ENCODE assay signal across 8 cellular contexts in genomic region chr1:58902830-58903229, GRCh38.
DNase-seq lines count a peak whose midpoint lies in the region; ATAC-seq and TF ChIP-seq lines count a peak whose summit lies in the region.

No MANE protein-coding gene starts in this region.

- no peak for DNase-seq in activated CD4-positive, alpha-beta T cell treated with anti-CD3 and anti-CD28 coated beads for 36 hours
- DNase-seq in activated CD4-positive, alpha-beta T cell treated with anti-CD3 and anti-CD28 coated beads for 4 hours: no peak
- no peak for DNase-seq in activated naive CD8-positive, alpha-beta T cell treated with anti-CD3 and anti-CD28 coated beads, Interleukin-2, amount 50 U/mL, for 24 hours
- no peak for DNase-seq in testis
- DNase-seq in NCI-H1436 (lab: John Stamatoyannopoulos, UW): no peak
- DNase-seq in HUDEP-2 (lab: John Stamatoyannopoulos, UW; ENCODE audit: unreplicated experiment in 76 of 76): no peak

- H3K36me3 Mint-ChIP-seq in activated CD4-positive, alpha-beta T cell treated with anti-CD3 and anti-CD28 coated beads for 36 hours (ENCODE audit: low read depth): no peaks in the 10 kb centered on the region
- H3K36me3 Mint-ChIP-seq in activated naive CD8-positive, alpha-beta T cell treated with anti-CD3 and anti-CD28 coated beads, Interleukin-2, amount 50 U/mL, for 24 hours (ENCODE audit: low read depth): no peaks in the 10 kb centered on the region

- H3K27ac ChIP-seq in liver (ENCODE audit: low read depth in 1 of 2, low read length in 2 of 2): peak overlapping the region; percentile 97 to 98
- H3K27ac ChIP-seq in testis: peak overlapping the region; percentile 87 to 96

- no peaks in the 10 kb centered on the region for H3K27me3 Mint-ChIP-seq in activated CD4-positive, alpha-beta T cell treated with anti-CD3 and anti-CD28 coated beads for 36 hours
- H3K27me3 Mint-ChIP-seq in activated naive CD8-positive, alpha-beta T cell treated with anti-CD3 and anti-CD28 coated beads, Interleukin-2, amount 50 U/mL, for 24 hours: no peaks in the 10 kb centered on the region

- H3K9me3 ChIP-seq in liver (ENCODE audit: control insufficient read depth in 4 of 4, low read length in 3 of 4): no peaks in the 10 kb centered on the region
- H3K9me3 ChIP-seq in testis: no peaks in the 10 kb centered on the region

- no peak for TF ChIP-seq POLR2A in testis (IDR thresholded peaks at IDR 0.05)

- H3K27me3 ChIP-seq in liver (ENCODE audit: control insufficient read depth in 4 of 4, insufficient read depth in 4 of 4, low read length in 3 of 4) (no peaks in the 10 kb centered on the region), testis (no peaks in the 10 kb centered on the region)

- H3K4me3 ChIP-seq in liver (ENCODE audit: low read depth in 1 of 3, low read length in 3 of 3) (peak overlapping the region; percentile 46 to 91 (median 68)), testis (no peak overlapping the region)

- POLR2A ChIA-PET in activated CD4-positive, alpha-beta T cell treated with anti-CD3 and anti-CD28 coated beads for 36 hours (lab: Charles Lee): interaction anchor here (0.6 to 1.3 kb wide), 2 partner anchors 118 to 178 kb away, joined by 3 to 6 read pairs; partner anchors contain the start of gene JUN

- ATAC-seq in activated CD4-positive, alpha-beta T cell treated with anti-CD3 and anti-CD28 coated beads for 36 hours: no peak
- ATAC-seq in activated naive CD8-positive, alpha-beta T cell treated with anti-CD3 and anti-CD28 coated beads, Interleukin-2, amount 50 U/mL, for 24 hours: no peak
- ATAC-seq in GM19452 (IDR thresholded peaks at IDR 0.05; ENCODE audit: unreplicated experiment): no peak

- peaks cover 0 to 20% (median 3%) of the 10 kb centered on the region in 4 donors for H3K4me1 ChIP-seq in liver (ENCODE audit: control insufficient read depth in 4 of 4, insufficient read depth in 4 of 4, low read length in 3 of 4)
- peaks cover 24% of the 10 kb centered on the region for H3K4me1 ChIP-seq in testis

- H3K36me3 ChIP-seq in liver (ENCODE audit: control insufficient read depth in 4 of 4, insufficient read depth in 3 of 4, low read depth in 1 of 4, low read length in 3 of 4) (no peaks in the 10 kb centered on the region), testis (ENCODE audit: low read depth, missing control alignments) (no peaks in the 10 kb centered on the region)

- intact Hi-C loops in activated CD4-positive, alpha-beta T cell treated with anti-CD3 and anti-CD28 coated beads for 36 hours (cut with DNase I, micrococcal nuclease): loop anchor here (1.0 to 5.0 kb wide), 7 partner anchors 86 to 911 kb away; partner anchors contain the start of genes FGGY (in 2 of the 2), HOOK1 (in 1 of the 2) and JUN (in 1 of the 2)
- intact Hi-C loops in testis (cut with DNase I; ENCODE audit: low total_unique reads): loop anchor here (10.0 kb wide), 1 partner anchor 118 kb away; the partner anchor contains the start of gene JUN

- peaks cover 15% of the 10 kb centered on the region for H3K4me1 Mint-ChIP-seq in activated CD4-positive, alpha-beta T cell treated with anti-CD3 and anti-CD28 coated beads for 36 hours
- H3K4me1 Mint-ChIP-seq in activated naive CD8-positive, alpha-beta T cell treated with anti-CD3 and anti-CD28 coated beads, Interleukin-2, amount 50 U/mL, for 24 hours: peaks cover 15% of the 10 kb centered on the region

- H3K9ac ChIP-seq in liver (ENCODE audit: low read depth in 1 of 2, low read length in 2 of 2): peak overlapping the region; percentile 76 to 77

- TF ChIP-seq RAD21 in liver (IDR thresholded peaks at IDR 0.05): no peak

- H3K9me3 Mint-ChIP-seq in activated CD4-positive, alpha-beta T cell treated with anti-CD3 and anti-CD28 coated beads for 36 hours (ENCODE audit: low read depth): no peaks in the 10 kb centered on the region
- no peaks in the 10 kb centered on the region for H3K9me3 Mint-ChIP-seq in activated naive CD8-positive, alpha-beta T cell treated with anti-CD3 and anti-CD28 coated beads, Interleukin-2, amount 50 U/mL, for 24 hours

- peak overlapping the region; percentile 69 for H3K27ac Mint-ChIP-seq in activated CD4-positive, alpha-beta T cell treated with anti-CD3 and anti-CD28 coated beads for 36 hours
- H3K27ac Mint-ChIP-seq in activated naive CD8-positive, alpha-beta T cell treated with anti-CD3 and anti-CD28 coated beads, Interleukin-2, amount 50 U/mL, for 24 hours: peak overlapping the region; percentile 72

- peak overlapping the region; percentile 62 for H3K4me3 Mint-ChIP-seq in activated CD4-positive, alpha-beta T cell treated with anti-CD3 and anti-CD28 coated beads for 36 hours
- H3K4me3 Mint-ChIP-seq in activated naive CD8-positive, alpha-beta T cell treated with anti-CD3 and anti-CD28 coated beads, Interleukin-2, amount 50 U/mL, for 24 hours: peak overlapping the region; percentile 68

- CTCF ChIA-PET in activated CD4-positive, alpha-beta T cell treated with anti-CD3 and anti-CD28 coated beads for 36 hours (lab: Charles Lee): interaction anchor here (1.0 to 1.1 kb wide), 3 partner anchors 10 to 17 kb away, joined by 3 read pairs; no protein-coding TSS in a partner anchor

- no peak for TF ChIP-seq CTCF in liver (IDR thresholded peaks at IDR 0.05; ENCODE audit: low read depth, low read length, missing input control)
- no peak for TF ChIP-seq CTCF in testis (IDR thresholded peaks at IDR 0.05)

- WGBS in liver: 80% methylated on average over 2 of the region's 2 CpGs
- WGBS in testis, 2 donors: 83 to 84% methylated on average over 2 of the region's 2 CpGs

TF ChIP-seq in liver, 16 proteins besides CTCF, POLR2A, EP300 and RAD21:
- TF ChIP-seq, protein P1, sequence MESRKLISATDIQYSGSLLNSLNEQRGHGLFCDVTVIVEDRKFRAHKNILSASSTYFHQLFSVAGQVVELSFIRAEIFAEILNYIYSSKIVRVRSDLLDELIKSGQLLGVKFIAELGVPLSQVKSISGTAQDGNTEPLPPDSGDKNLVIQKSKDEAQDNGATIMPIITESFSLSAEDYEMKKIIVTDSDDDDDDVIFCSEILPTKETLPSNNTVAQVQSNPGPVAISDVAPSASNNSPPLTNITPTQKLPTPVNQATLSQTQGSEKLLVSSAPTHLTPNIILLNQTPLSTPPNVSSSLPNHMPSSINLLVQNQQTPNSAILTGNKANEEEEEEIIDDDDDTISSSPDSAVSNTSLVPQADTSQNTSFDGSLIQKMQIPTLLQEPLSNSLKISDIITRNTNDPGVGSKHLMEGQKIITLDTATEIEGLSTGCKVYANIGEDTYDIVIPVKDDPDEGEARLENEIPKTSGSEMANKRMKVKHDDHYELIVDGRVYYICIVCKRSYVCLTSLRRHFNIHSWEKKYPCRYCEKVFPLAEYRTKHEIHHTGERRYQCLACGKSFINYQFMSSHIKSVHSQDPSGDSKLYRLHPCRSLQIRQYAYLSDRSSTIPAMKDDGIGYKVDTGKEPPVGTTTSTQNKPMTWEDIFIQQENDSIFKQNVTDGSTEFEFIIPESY (IDR thresholded peaks at IDR 0.05): no peak

Comparison
In these comparisons a context has a peak if more than half of its experiments do, and no peak if none do; other contexts are left out.
1. H3K4me3 ChIP-seq: peak in liver (3 of 3); none in testis (0 of 2).